Comparison of ENCODE assay signal across 23 cellular contexts in genomic region chr10:71235808-71236207, GRCh38. TPM values are rescaled to one million over a fixed set of nuclear protein-coding genes. Genes with fewer than 3 reads are reported as not detected.
DNase-seq lines count a peak whose midpoint lies in the region; ATAC-seq and TF ChIP-seq lines count a peak whose summit lies in the region.
"Had no signal": no experiment of that assay in that cellular context is flagged by ENCODE, and none has a peak within 500 bp of the region (broad histone marks: within the 10 kb centered on the region; RNA-seq: fewer than 3 reads in every experiment).

No MANE protein-coding gene starts in this region.

- H3K4me1 ChIP-seq in Caco-2 (peaks cover 42% of the 10 kb centered on the region), adipocyte (ENCODE audit: control insufficient read depth, insufficient read depth, low read length) (peaks cover 39% of the 10 kb centered on the region), left lung (peaks cover 44 to 62% of the 10 kb centered on the region in 2 donors)

- CTCF ChIA-PET in Caco-2 (lab: Charles Lee) = interaction anchor here (1.1 to 1.5 kb wide), 2 partner anchors 11 to 24 kb away, joined by 3 to 7 read pairs; partner anchors contain the start of gene UNC5B

- H3K9me3 Mint-ChIP-seq in Caco-2 (ENCODE audit: unreplicated experiment) (no peaks in the 10 kb centered on the region), immature natural killer cell (no peaks in the 10 kb centered on the region)
- H3K9me3 Mint-ChIP-seq: activated naive CD4-positive, alpha-beta T cell treated with anti-CD3 and anti-CD28 coated beads for 36 hours; naive thymus-derived CD8-positive, alpha-beta T cell had no signal

- peak overlapping the region; percentile 61 to 75 for H3K27ac ChIP-seq in left lung
- H3K27ac ChIP-seq in substantia nigra (ENCODE audit: low read depth, low read length, poor library complexity, severe bottlenecking) = peak overlapping the region; percentile 95
- H3K27ac ChIP-seq: epithelial cell of prostate, tibial nerve had no signal

- no peak for ATAC-seq in left lung
- ATAC-seq: body of pancreas; naive thymus-derived CD8-positive, alpha-beta T cell had no signal

- H3K4me3 Mint-ChIP-seq in Caco-2 (ENCODE audit: unreplicated experiment) = no peak overlapping the region
- H3K4me3 Mint-ChIP-seq in immature natural killer cell = no peak overlapping the region
- H3K4me3 Mint-ChIP-seq: activated naive CD4-positive, alpha-beta T cell treated with anti-CD3 and anti-CD28 coated beads for 36 hours; naive thymus-derived CD8-positive, alpha-beta T cell had no signal

- POLR2A ChIA-PET in Caco-2 (lab: Charles Lee) = no interaction called here

- no peaks in the 10 kb centered on the region for H3K9me3 ChIP-seq in Caco-2
- H3K9me3 ChIP-seq in adipocyte (ENCODE audit: control insufficient read depth, low read length) = no peaks in the 10 kb centered on the region
- H3K9me3 ChIP-seq in left lung = no peaks in the 10 kb centered on the region
- H3K9me3 ChIP-seq: body of pancreas, spleen, tibial nerve had no signal

- H3K9ac ChIP-seq in adipocyte (ENCODE audit: low read length) = peak overlapping the region; percentile 73

- H3K36me3 ChIP-seq in Caco-2 (ENCODE audit: control insufficient read depth, insufficient read depth, low read length) (no peaks in the 10 kb centered on the region), adipocyte (ENCODE audit: control insufficient read depth, insufficient read depth, low read length, severe bottlenecking) (no peaks in the 10 kb centered on the region), left lung (no peaks in the 10 kb centered on the region)
- H3K36me3 ChIP-seq: spleen, tibial nerve had no signal

- H3K4me3 ChIP-seq in Caco-2 (ENCODE audit: low read depth, low read length) = no peak overlapping the region
- H3K4me3 ChIP-seq in adipocyte (ENCODE audit: low read length) = no peak overlapping the region
- no peak overlapping the region for H3K4me3 ChIP-seq in left lung
- H3K4me3 ChIP-seq: body of pancreas, spleen, tibial nerve had no signal

- BruUV-seq in Caco-2 (replicated peaks; lab: Mats Ljungman, UMichigan) = no TSS peak

- intact Hi-C loops in Caco-2 (cut with micrococcal nuclease; ENCODE audit: unreplicated experiment) (no loop called here), left lung (cut with DNase I) (no loop called here)

- H3K27me3 ChIP-seq in Caco-2 (replicated peaks; ENCODE audit: control insufficient read depth, insufficient read depth, low read length) (no peaks in the 10 kb centered on the region), adipocyte (replicated peaks; ENCODE audit: control insufficient read depth, insufficient read depth, low read length) (no peaks in the 10 kb centered on the region), left lung (no peaks in the 10 kb centered on the region)
- H3K27me3 ChIP-seq: body of pancreas, tibial nerve had no signal

- H3K27me3 Mint-ChIP-seq in Caco-2 (ENCODE audit: insufficient read depth, unreplicated experiment) = no peaks in the 10 kb centered on the region
- peaks cover 0 to 4% (median 2%) of the 10 kb centered on the region in 3 donors for H3K27me3 Mint-ChIP-seq in immature natural killer cell (ENCODE audit: low read depth in 3 of 3)

- H3K4me1 Mint-ChIP-seq in Caco-2 (ENCODE audit: low read depth, unreplicated experiment) (peaks cover 31% of the 10 kb centered on the region), immature natural killer cell (no peaks in the 10 kb centered on the region)

- H3K36me3 Mint-ChIP-seq in Caco-2 (ENCODE audit: insufficient read depth, unreplicated experiment) (no peaks in the 10 kb centered on the region), immature natural killer cell (no peaks in the 10 kb centered on the region)
- H3K36me3 Mint-ChIP-seq: naive thymus-derived CD8-positive, alpha-beta T cell had no signal

- DNase-seq in Caco-2 (no peak), adipocyte (ENCODE audit: low read depth) (no peak), left lung (no peak), substantia nigra (lab: John Stamatoyannopoulos, UW) (no peak), NCI-H1105 treated with DMSO at 0.1 percent for 48 hours (lab: John Stamatoyannopoulos, UW) (no peak), immature natural killer cell (no peak), HPDE6-E6E7 (ENCODE audit: extremely low spot score) (no peak), midbrain (lab: John Stamatoyannopoulos, UW) (no peak)
- DNase-seq: activated CD4-positive, alpha-beta T cell treated with anti-CD3 and anti-CD28 coated beads, Interleukin-2, amount 50 U/mL, for 1 hour; activated naive CD4-positive, alpha-beta T cell treated with anti-CD3 and anti-CD28 coated beads for 36 hours; COR-L47; dermis blood vessel endothelial cell; H7; naive thymus-derived CD8-positive, alpha-beta T cell; NCI-H1930; NCI-H446; RPMI8226; spleen had no signal

- H3K27ac Mint-ChIP-seq in Caco-2 (ENCODE audit: unreplicated experiment) = peak overlapping the region; percentile 16
- no peak overlapping the region for H3K27ac Mint-ChIP-seq in immature natural killer cell
- H3K27ac Mint-ChIP-seq: activated naive CD4-positive, alpha-beta T cell treated with anti-CD3 and anti-CD28 coated beads for 36 hours; naive thymus-derived CD8-positive, alpha-beta T cell; progenitor cell of endocrine pancreas had no signal

- TF ChIP-seq CTCF in Caco-2 (IDR thresholded peaks at IDR 0.05; ENCODE audit: insufficient read depth in 1 of 2, low read depth in 1 of 2, low read length in 1 of 2, severe bottlenecking in 1 of 2, unreplicated experiment in 1 of 2) (no peak), left lung (IDR thresholded peaks at IDR 0.05) (no peak)

RNA-seq across cellular contexts. Expression of gene UNC5B, which starts 23.4 kb away (rescaled TPM):
- 16.2 and 22.4 TPM in 2 replicates for total RNA-seq in Caco-2 (2022)
- total RNA-seq in left lung = 10 to 100 TPM; 14.4 to 20.3 TPM
- under 1 TPM in 2 of 3 donors, not detected in 1; 0.06 to 0.34 TPM for polyA plus RNA-seq in immature natural killer cell
- total RNA-seq: naive thymus-derived CD8-positive, alpha-beta T cell; T-helper 1 cell treated with Interleukin-12 subunit alpha and Interleukin-12 subunit beta and Interleukin-4 antibody, amounts not matched to agents 30 ng/mL and 1 ng/mL, for 36 hours had no signal
